Comparison of ENCODE assay signal across 29 cellular contexts in the genomic region with DNA sequence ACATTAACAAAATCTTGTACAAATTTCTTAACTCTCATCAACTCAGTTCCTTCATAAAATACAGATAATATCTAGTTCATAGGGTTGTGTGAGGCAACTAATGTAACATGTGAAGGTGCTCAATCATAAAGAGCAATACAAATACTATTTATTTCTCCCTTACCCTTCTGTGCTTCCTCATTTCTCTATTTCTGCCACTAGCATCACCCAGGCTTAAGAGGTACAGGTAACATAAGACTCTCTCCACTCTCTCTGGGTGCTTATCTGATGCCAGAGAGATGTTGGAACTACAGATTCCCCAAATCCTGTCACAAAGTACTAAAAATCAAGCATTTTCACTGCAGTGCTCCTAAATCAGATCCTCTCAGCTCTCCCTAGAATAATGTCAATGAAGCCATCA.
"Had no signal": no experiment of that assay in that cellular context is flagged by ENCODE, and none has a peak within 500 bp of the region (broad histone marks: within the 10 kb centered on the region; RNA-seq: fewer than 3 reads in every experiment).

No MANE protein-coding gene starts in this region.

- H3K4me3 ChIP-seq: stomach, suprapubic skin, testis, thoracic aorta, thyroid gland, tibial artery, tibial nerve, transverse colon, upper lobe of left lung, upper lobe of right lung, uterus, vagina had no signal

- H3K9me3 Mint-ChIP-seq: stimulated activated effector memory CD8-positive, alpha-beta T cell treated with anti-CD3 and anti-CD28 coated beads, Interleukin-12 subunit alpha, Interleukin-12 subunit beta, amount 100 ng/mL, for 72 hours; stimulated activated memory B cell treated with anti-CD40 and anti-IgM and Interleukin-4, amounts not matched to agents 10 μg/mL and 1 μg/mL and 100 μg/mL, for 72 hours; stimulated activated naive CD8-positive, alpha-beta T cell treated with anti-CD3 and anti-CD28 coated beads, Interleukin-15, amount 100 ng/mL, for 72 hours; stimulated activated naive CD8-positive, alpha-beta T cell treated with anti-CD3 and anti-CD28 coated beads, Interleukin-15, Interleukin-2, amounts not matched to agents 100 ng/mL and 50 ng/mL, for 24 hours; type B pancreatic cell had no signal

- H3K36me3 ChIP-seq: stomach, suprapubic skin, thoracic aorta, thyroid gland, tibial artery, transverse colon, upper lobe of left lung, upper lobe of right lung, uterus, vagina had no signal

- FAIRE-seq: urothelium cell line had no signal

- H3K9me3 ChIP-seq: stomach, suprapubic skin, testis, thoracic aorta, thyroid gland, tibial artery, tibial nerve, transverse colon, upper lobe of left lung, upper lobe of right lung, uterus, vagina had no signal

- H3K27me3 Mint-ChIP-seq: stimulated activated memory B cell treated with anti-CD40 and anti-IgM and Interleukin-4, amounts not matched to agents 10 μg/mL and 1 μg/mL and 100 μg/mL, for 72 hours; stimulated activated naive B cell treated with anti-CD40 and anti-IgM and Interleukin-4, amounts not matched to agents 10 μg/mL and 1 μg/mL and 100 μg/mL, for 72 hours; stimulated activated naive CD8-positive, alpha-beta T cell treated with anti-CD3 and anti-CD28 coated beads, Interleukin-15, amount 100 ng/mL, for 72 hours; stimulated activated naive CD8-positive, alpha-beta T cell treated with anti-CD3 and anti-CD28 coated beads, Interleukin-15, Interleukin-2, amounts not matched to agents 100 ng/mL and 50 ng/mL, for 24 hours; type B pancreatic cell had no signal

- H3K4me3 Mint-ChIP-seq: stimulated activated effector memory CD8-positive, alpha-beta T cell treated with anti-CD3 and anti-CD28 coated beads, Interleukin-12 subunit alpha, Interleukin-12 subunit beta, amount 100 ng/mL, for 72 hours; stimulated activated memory B cell treated with anti-CD40 and anti-IgM and Interleukin-4, amounts not matched to agents 10 μg/mL and 1 μg/mL and 100 μg/mL, for 72 hours; stimulated activated naive B cell treated with anti-CD40 and anti-IgM and Interleukin-4, amounts not matched to agents 10 μg/mL and 1 μg/mL and 100 μg/mL, for 72 hours; stimulated activated naive CD8-positive, alpha-beta T cell treated with anti-CD3 and anti-CD28 coated beads, Interleukin-15, amount 100 ng/mL, for 72 hours; stimulated activated naive CD8-positive, alpha-beta T cell treated with anti-CD3 and anti-CD28 coated beads, Interleukin-15, Interleukin-2, amounts not matched to agents 100 ng/mL and 50 ng/mL, for 24 hours; type B pancreatic cell had no signal

- H3K4me1 ChIP-seq: stomach, suprapubic skin, testis, thyroid gland, tibial nerve, transverse colon, upper lobe of left lung, upper lobe of right lung, uterus, vagina had no signal

- DNase-seq: stimulated activated CD4-positive, alpha-beta T cell treated with anti-CD3 and anti-CD28 coated beads, Interleukin-2, amount 100 ng/mL, for 48 hours; stimulated activated CD4-positive, alpha-beta T cell treated with anti-CD3 and anti-CD28 coated beads, Interleukin-4, amount 100 ng/mL, for 1 hour; stimulated activated CD4-positive, alpha-beta T cell treated with anti-CD3 and anti-CD28 coated beads, Interleukin-4, amount 100 ng/mL, for 24 hours; stimulated activated CD4-positive, alpha-beta T cell treated with anti-CD3 and anti-CD28 coated beads, Interleukin-4, amount 100 ng/mL, for 4 hours; stimulated activated CD8-positive, alpha-beta memory T cell treated with anti-CD3 and anti-CD28 coated beads, Interleukin-4, amount 100 ng/mL, for 48 hours; stimulated activated naive B cell treated with anti-CD40 and anti-IgM and Interleukin-4, amounts not matched to agents 10 μg/mL and 1 μg/mL and 100 μg/mL, for 72 hours; stimulated activated naive CD4-positive, alpha-beta T cell; stimulated activated naive CD4-positive, alpha-beta T cell treated with Interleukin-2 at 50 U/mL for 16 hours; stimulated activated naive CD8-positive, alpha-beta T cell treated with anti-CD3 and anti-CD28 coated beads, Interleukin-15, amount 100 ng/mL, for 72 hours; stimulated activated naive CD8-positive, alpha-beta T cell treated with anti-CD3 and anti-CD28 coated beads, Interleukin-15, Interleukin-2, amounts not matched to agents 100 U/mL and 50 U/mL, for 24 hours; stomach; substantia nigra; testis; thyroid gland; tibial artery; transverse colon; trophoblast cell; upper lobe of left lung; upper lobe of right lung; uterus had no signal

- H3K27me3 ChIP-seq: stomach, suprapubic skin, testis, thyroid gland, tibial artery, tibial nerve, transverse colon, upper lobe of left lung, upper lobe of right lung, uterus, vagina had no signal

- H3K4me1 Mint-ChIP-seq: stimulated activated effector memory CD8-positive, alpha-beta T cell treated with anti-CD3 and anti-CD28 coated beads, Interleukin-12 subunit alpha, Interleukin-12 subunit beta, amount 100 ng/mL, for 72 hours; stimulated activated memory B cell treated with anti-CD40 and anti-IgM and Interleukin-4, amounts not matched to agents 10 μg/mL and 1 μg/mL and 100 μg/mL, for 72 hours; stimulated activated naive B cell treated with anti-CD40 and anti-IgM and Interleukin-4, amounts not matched to agents 10 μg/mL and 1 μg/mL and 100 μg/mL, for 72 hours; stimulated activated naive CD8-positive, alpha-beta T cell treated with anti-CD3 and anti-CD28 coated beads, Interleukin-15, amount 100 ng/mL, for 72 hours had no signal

- ATAC-seq: stimulated activated effector memory CD8-positive, alpha-beta T cell treated with anti-CD3 and anti-CD28 coated beads, Interleukin-12 subunit alpha, Interleukin-12 subunit beta, amount 100 ng/mL, for 72 hours; stimulated activated memory B cell treated with anti-CD40 and anti-IgM and Interleukin-4, amounts not matched to agents 10 μg/mL and 1 μg/mL and 100 μg/mL, for 72 hours; stimulated activated naive B cell treated with anti-CD40 and anti-IgM and Interleukin-4, amounts not matched to agents 10 μg/mL and 1 μg/mL and 100 μg/mL, for 72 hours; stimulated activated naive CD8-positive, alpha-beta T cell treated with anti-CD3 and anti-CD28 coated beads, Interleukin-15, amount 100 ng/mL, for 72 hours; stimulated activated naive CD8-positive, alpha-beta T cell treated with anti-CD3 and anti-CD28 coated beads, Interleukin-15, Interleukin-2, amounts not matched to agents 100 U/mL and 50 U/mL, for 24 hours; upper lobe of right lung had no signal

- H3K27ac Mint-ChIP-seq: stimulated activated effector memory CD8-positive, alpha-beta T cell treated with anti-CD3 and anti-CD28 coated beads, Interleukin-12 subunit alpha, Interleukin-12 subunit beta, amount 100 ng/mL, for 72 hours; stimulated activated memory B cell treated with anti-CD40 and anti-IgM and Interleukin-4, amounts not matched to agents 10 μg/mL and 1 μg/mL and 100 μg/mL, for 72 hours; stimulated activated naive B cell treated with anti-CD40 and anti-IgM and Interleukin-4, amounts not matched to agents 10 μg/mL and 1 μg/mL and 100 μg/mL, for 72 hours; stimulated activated naive CD8-positive, alpha-beta T cell treated with anti-CD3 and anti-CD28 coated beads, Interleukin-15, Interleukin-2, amounts not matched to agents 100 ng/mL and 50 ng/mL, for 24 hours; type B pancreatic cell had no signal

- H3K27ac ChIP-seq: stomach, suprapubic skin, thoracic aorta, thyroid gland, tibial artery, tibial nerve, transverse colon, upper lobe of left lung, upper lobe of right lung, uterus, vagina had no signal

- H3K36me3 Mint-ChIP-seq: stimulated activated effector memory CD8-positive, alpha-beta T cell treated with anti-CD3 and anti-CD28 coated beads, Interleukin-12 subunit alpha, Interleukin-12 subunit beta, amount 100 ng/mL, for 72 hours had no signal
